11 cellular contexts compared by ENCODE assay signal in genomic region chr2:66437055-66437454, GRCh38. TPM values are rescaled to one million over a fixed set of nuclear protein-coding genes. Genes with fewer than 3 reads are reported as not detected.
DNase-seq lines count a peak whose midpoint lies in the region; ATAC-seq and TF ChIP-seq lines count a peak whose summit lies in the region.
"Had no signal": no experiment of that assay in that cellular context is flagged by ENCODE, and none has a peak within 500 bp of the region (broad histone marks: within the 10 kb centered on the region; RNA-seq: fewer than 3 reads in every experiment).

No MANE protein-coding gene starts in this region.

- H3K4me1 ChIP-seq in Caco-2 (no peaks in the 10 kb centered on the region), RWPE2 (ENCODE audit: insufficient read depth, poor library complexity, severe bottlenecking) (no peaks in the 10 kb centered on the region), foreskin keratinocyte (no peaks in the 10 kb centered on the region), psoas muscle (no peaks in the 10 kb centered on the region), tibial nerve (peaks cover 0 to 54% (median 6%) of the 10 kb centered on the region in 4 donors)
- H3K4me1 ChIP-seq in CD8-positive, alpha-beta T cell (ENCODE audit: insufficient read depth, low read length) = peaks cover 13% of the 10 kb centered on the region

- no peaks in the 10 kb centered on the region for H3K9me3 Mint-ChIP-seq in Caco-2 (ENCODE audit: unreplicated experiment)
- H3K9me3 Mint-ChIP-seq in T-helper 2 cell treated with Interferon-gamma antibody and Interleukin-4, amounts not matched to agents 5 μg/mL and 100 μg/mL, for 36 hours = no peaks in the 10 kb centered on the region
- H3K9me3 Mint-ChIP-seq in CD8-positive, alpha-beta T cell = no peaks in the 10 kb centered on the region

- no TSS peak for BruUV-seq in Caco-2 (replicated peaks; lab: Mats Ljungman, UMichigan)

- no peaks in the 10 kb centered on the region for H3K27me3 Mint-ChIP-seq in Caco-2 (ENCODE audit: insufficient read depth, unreplicated experiment)
- peaks cover 94% of the 10 kb centered on the region for H3K27me3 Mint-ChIP-seq in T-helper 2 cell treated with Interferon-gamma antibody and Interleukin-4, amounts not matched to agents 5 μg/mL and 100 μg/mL, for 36 hours (ENCODE audit: low read depth)
- peaks cover 70% of the 10 kb centered on the region for H3K27me3 Mint-ChIP-seq in CD8-positive, alpha-beta T cell (ENCODE audit: low read depth)

- TF ChIP-seq CTCF in Caco-2 (IDR thresholded peaks at IDR 0.05; ENCODE audit: insufficient read depth in 1 of 2, low read depth in 1 of 2, low read length in 1 of 2, severe bottlenecking in 1 of 2, unreplicated experiment in 1 of 2) (no peak), RWPE2 (IDR thresholded peaks at IDR 0.05; ENCODE audit: poor library complexity, severe bottlenecking) (no peak), foreskin keratinocyte (conservative IDR thresholded peaks at IDR 0.05) (no peak), psoas muscle (IDR thresholded peaks at IDR 0.05) (no peak), tibial nerve (IDR thresholded peaks at IDR 0.05) (no peak)
- TF ChIP-seq CTCF in CD8-positive, alpha-beta T cell (IDR thresholded peaks at IDR 0.05) = no peak

- H3K27ac Mint-ChIP-seq in Caco-2 (ENCODE audit: unreplicated experiment) = no peak overlapping the region
- no peak overlapping the region for H3K27ac Mint-ChIP-seq in T-helper 2 cell treated with Interferon-gamma antibody and Interleukin-4, amounts not matched to agents 5 μg/mL and 100 μg/mL, for 36 hours
- H3K27ac Mint-ChIP-seq in CD8-positive, alpha-beta T cell = no peak overlapping the region

- H3K4me3 ChIP-seq in Caco-2 (ENCODE audit: low read depth, low read length) (no peak overlapping the region), RWPE2 (ENCODE audit: severe bottlenecking) (peak overlapping the region; percentile 81), psoas muscle (peak overlapping the region; percentile 70), tibial nerve (peak overlapping the region in 2 of 4 donors; percentile 47 to 74)
- H3K4me3 ChIP-seq in CD8-positive, alpha-beta T cell (ENCODE audit: low read depth, low read length) = no peak overlapping the region

- intact Hi-C loops in Caco-2 (cut with micrococcal nuclease; ENCODE audit: unreplicated experiment) (loop anchor here (10.0 kb wide), 3 partner anchors 798 to 1598 kb away; partner anchors contain the start of gene ETAA1), psoas muscle (cut with DNase I) (loop anchor here (5.0 to 10.0 kb wide), 4 partner anchors 70 to 958 kb away; partner anchors contain the start of gene ETAA1 (in 1 of the 2))
- intact Hi-C loops in CD8-positive, alpha-beta T cell (cut with DNase I, micrococcal nuclease) = no loop called here

- DNase-seq in Caco-2 (no peak), RWPE2 (ENCODE audit: low spot score) (no peak), foreskin keratinocyte (no peak), psoas muscle (no peak), tibial nerve (ENCODE audit: low spot score in 2 of 2) (no peak), NCI-H748 treated with DMSO at 0.1 percent for 48 hours (lab: John Stamatoyannopoulos, UW) (no peak)
- DNase-seq in T-helper 2 cell treated with Interferon-gamma antibody and Interleukin-4, amounts not matched to agents 5 μg/mL and 100 μg/mL, for 36 hours (ENCODE audit: low spot score) = no peak
- DNase-seq in CD8-positive, alpha-beta T cell = no peak
- DNase-seq: activated CD4-positive, CD25-positive, alpha-beta regulatory T cell treated with anti-CD3 and anti-CD28 coated beads, Interleukin-2, amount 50 U/mL, for 72 hours; GDM1; naive B cell had no signal

- no peak for TF ChIP-seq EP300 in tibial nerve (IDR thresholded peaks at IDR 0.05)

- POLR2A ChIA-PET in Caco-2 (lab: Charles Lee) = no interaction called here
- POLR2A ChIA-PET in CD8-positive, alpha-beta T cell (lab: Charles Lee) = no interaction called here

- H3K27ac ChIP-seq in RWPE2 (ENCODE audit: poor library complexity, severe bottlenecking) = peak overlapping the region; percentile 80
- H3K27ac ChIP-seq in foreskin keratinocyte = peak overlapping the region; percentile 73
- peak overlapping the region; percentile 92 for H3K27ac ChIP-seq in psoas muscle
- no peak overlapping the region for H3K27ac ChIP-seq in CD8-positive, alpha-beta T cell (ENCODE audit: low read depth, low read length)
- peak overlapping the region in 2 of 4 donors; percentile 23 to 59 for H3K27ac ChIP-seq in tibial nerve

- H3K4me1 Mint-ChIP-seq in Caco-2 (ENCODE audit: low read depth, unreplicated experiment) = peaks cover 6% of the 10 kb centered on the region
- peaks cover 20% of the 10 kb centered on the region for H3K4me1 Mint-ChIP-seq in T-helper 2 cell treated with Interferon-gamma antibody and Interleukin-4, amounts not matched to agents 5 μg/mL and 100 μg/mL, for 36 hours (ENCODE audit: low read depth)
- peaks cover 32% of the 10 kb centered on the region for H3K4me1 Mint-ChIP-seq in CD8-positive, alpha-beta T cell (ENCODE audit: low read depth)

- H3K27me3 ChIP-seq in Caco-2 (replicated peaks; ENCODE audit: control insufficient read depth, insufficient read depth, low read length) (no peaks in the 10 kb centered on the region), RWPE2 (ENCODE audit: insufficient read depth, poor library complexity, severe bottlenecking) (no peaks in the 10 kb centered on the region), foreskin keratinocyte (no peaks in the 10 kb centered on the region), psoas muscle (ENCODE audit: insufficient read depth in 3 of 3, low read length in 2 of 3) (no peaks in the 10 kb centered on the region), tibial nerve (peaks cover 0 to 9% of the 10 kb centered on the region in 2 donors)
- H3K27me3 ChIP-seq in CD8-positive, alpha-beta T cell (ENCODE audit: insufficient read depth, low read length) = peaks cover 18% of the 10 kb centered on the region

- CTCF ChIA-PET in Caco-2 (lab: Charles Lee) = no interaction called here
- CTCF ChIA-PET in CD8-positive, alpha-beta T cell (lab: Charles Lee) = no interaction called here

- no peak for TF ChIP-seq POLR2A in tibial nerve (IDR thresholded peaks at IDR 0.05)

- ATAC-seq in RWPE2 (ENCODE audit: low read depth) = no peak
- no peak for ATAC-seq in foreskin keratinocyte
- no peak for ATAC-seq in psoas muscle
- ATAC-seq in CD8-positive, alpha-beta T cell = no peak

- H3K9me3 ChIP-seq in Caco-2 = no peaks in the 10 kb centered on the region
- no peaks in the 10 kb centered on the region for H3K9me3 ChIP-seq in RWPE2 (ENCODE audit: severe bottlenecking)
- no peaks in the 10 kb centered on the region for H3K9me3 ChIP-seq in psoas muscle
- no peaks in the 10 kb centered on the region for H3K9me3 ChIP-seq in CD8-positive, alpha-beta T cell (ENCODE audit: low read length)
- H3K9me3 ChIP-seq in tibial nerve = no peaks in the 10 kb centered on the region

- H3K36me3 Mint-ChIP-seq in Caco-2 (ENCODE audit: insufficient read depth, unreplicated experiment) = peaks cover 13% of the 10 kb centered on the region
- peaks cover 1% of the 10 kb centered on the region for H3K36me3 Mint-ChIP-seq in T-helper 2 cell treated with Interferon-gamma antibody and Interleukin-4, amounts not matched to agents 5 μg/mL and 100 μg/mL, for 36 hours (ENCODE audit: low read depth)
- H3K36me3 Mint-ChIP-seq in CD8-positive, alpha-beta T cell = no peaks in the 10 kb centered on the region

- H3K36me3 ChIP-seq in Caco-2 (ENCODE audit: control insufficient read depth, insufficient read depth, low read length) (no peaks in the 10 kb centered on the region), RWPE2 (ENCODE audit: low read depth) (peaks cover 24% of the 10 kb centered on the region), psoas muscle (ENCODE audit: insufficient read depth in 1 of 2, low read depth in 1 of 2) (peaks cover 0 to 5% of the 10 kb centered on the region in 2 donors), tibial nerve (no peaks in the 10 kb centered on the region)
- H3K36me3 ChIP-seq in CD8-positive, alpha-beta T cell (ENCODE audit: insufficient read depth, low read length) = no peaks in the 10 kb centered on the region

- peak overlapping the region; percentile 25 for H3K4me3 Mint-ChIP-seq in Caco-2 (ENCODE audit: unreplicated experiment)
- H3K4me3 Mint-ChIP-seq in T-helper 2 cell treated with Interferon-gamma antibody and Interleukin-4, amounts not matched to agents 5 μg/mL and 100 μg/mL, for 36 hours = no peak overlapping the region
- H3K4me3 Mint-ChIP-seq in CD8-positive, alpha-beta T cell = no peak overlapping the region

- 7 to 12% (median 9%) methylated on average over 8 of the region's 8 CpGs for WGBS in psoas muscle, 3 donors
- WGBS in tibial nerve, 2 donors = 32 to 51% methylated on average over 8 of the region's 8 CpGs

RNA-seq across cellular contexts. Expression of gene MEIS1, which starts 2.1 kb away (rescaled TPM):
- total RNA-seq in Caco-2 (2022) (7.4 and 10.5 TPM in 2 replicates), foreskin keratinocyte (9.0 and 9.2 TPM in 2 replicates), psoas muscle (1 to 10 TPM in 3 of 4 donors, under 1 TPM in 1; 0.77 to 6.8 (median 4.0) TPM), tibial nerve (10 to 100 TPM in 3 of 4 donors, 1 to 10 TPM in 1; 9.0 to 18.4 (median 12.5) TPM)
- polyA plus RNA-seq in foreskin keratinocyte (3.2 and 5.0 TPM in 2 replicates), psoas muscle (1 to 10 TPM; 2.0 to 5.3 (median 2.1) TPM)
- total RNA-seq in CD8-positive, alpha-beta T cell = not detected

Comparison
In these comparisons a context has a peak if more than half of its experiments do, and no peak if none do; other contexts are left out.
1. H3K4me3 ChIP-seq: peak in RWPE2 (single experiment) and psoas muscle (single experiment); none in Caco-2 (single experiment) and CD8-positive, alpha-beta T cell (single experiment).
2. intact Hi-C loops: an anchor here in Caco-2 (10.0 kb wide) and psoas muscle (5.0 to 10.0 kb wide); none called in CD8-positive, alpha-beta T cell.